Comparison of ENCODE assay signal across 8 cellular contexts in genomic region chr22:30695351-30695762, GRCh38. TPM values are rescaled to one million over a fixed set of nuclear protein-coding genes. Genes with fewer than 3 reads are reported as not detected.
DNase-seq lines count a peak whose midpoint lies in the region; ATAC-seq and TF ChIP-seq lines count a peak whose summit lies in the region.

No MANE protein-coding gene starts in this region.

- CTCF ChIA-PET in activated CD8-positive, alpha-beta T cell treated with anti-CD3 and anti-CD28 coated beads, Interleukin-2, amount 10 ng/mL, durations not matched to agents 7 days and 5 days (lab: Charles Lee), result no interaction called here

- peaks cover 7% of the 10 kb centered on the region for H3K4me1 ChIP-seq in psoas muscle

- H3K27ac ChIP-seq in psoas muscle, result peak overlapping the region; percentile 76

- ATAC-seq in activated CD8-positive, alpha-beta T cell treated with anti-CD3 and anti-CD28 coated beads, Interleukin-2, amount 10 ng/mL, durations not matched to agents 7 days and 5 days, result no peak
- ATAC-seq in left ventricle myocardium superior (no peak), psoas muscle (peak in 2 of 4 donors; percentile 24 to 29), HG02870 (IDR thresholded peaks at IDR 0.05; ENCODE audit: unreplicated experiment) (no peak), GM18873 (IDR thresholded peaks at IDR 0.05; ENCODE audit: low FRiP score, unreplicated experiment) (no peak), HG02973 (IDR thresholded peaks at IDR 0.05; ENCODE audit: unreplicated experiment) (no peak)

- H3K9me3 ChIP-seq in psoas muscle, result no peaks in the 10 kb centered on the region

- no peak overlapping the region for H3K27ac Mint-ChIP-seq in activated CD8-positive, alpha-beta T cell treated with anti-CD3 and anti-CD28 coated beads, Interleukin-2, amount 10 ng/mL, durations not matched to agents 7 days and 5 days

- H3K36me3 ChIP-seq in psoas muscle (ENCODE audit: insufficient read depth in 1 of 2, low read depth in 1 of 2), result no peaks in the 10 kb centered on the region

- no peak for TF ChIP-seq CTCF in psoas muscle (IDR thresholded peaks at IDR 0.05)

- intact Hi-C loops in left ventricle myocardium superior (cut with micrococcal nuclease), result no loop called here
- intact Hi-C loops in psoas muscle (cut with DNase I), result loop anchor here (5.0 kb wide), 1 partner anchor 58 kb away; the partner anchor contains the start of gene SLC35E4 (in 2 of the 2)

- DNase-seq in G401 (ENCODE audit: low spot score) (peak; percentile 37), left ventricle myocardium superior (peak; percentile 30), psoas muscle (peak in 1 of 2 donors; percentile 16)
- no peak for DNase-seq in activated CD8-positive, alpha-beta T cell treated with anti-CD3 and anti-CD28 coated beads, Interleukin-2, amount 10 ng/mL, durations not matched to agents 7 days and 5 days
- no peak for DNase-seq in stimulated activated CD4-positive, alpha-beta T cell treated with anti-CD3 and anti-CD28 coated beads, Interleukin-1b, Interleukin-23, amount 100 ng/mL, for 48 hours

- WGBS in psoas muscle, 3 donors, result 62 to 69% (median 62%) methylated on average over 15 of the region's 15 CpGs

- POLR2A ChIA-PET in activated CD8-positive, alpha-beta T cell treated with anti-CD3 and anti-CD28 coated beads, Interleukin-2, amount 10 ng/mL, durations not matched to agents 7 days and 5 days (lab: Charles Lee), result no interaction called here

- peaks cover 0 to 7% (median 0%) of the 10 kb centered on the region in 3 donors for H3K27me3 ChIP-seq in psoas muscle (ENCODE audit: insufficient read depth in 3 of 3, low read length in 2 of 3)

- in situ Hi-C loops in G401 (cut with HindIII; ENCODE audit: low sequenced_read_pairs), result no loop called here

- peak overlapping the region; percentile 50 for H3K4me3 Mint-ChIP-seq in activated CD8-positive, alpha-beta T cell treated with anti-CD3 and anti-CD28 coated beads, Interleukin-2, amount 10 ng/mL, durations not matched to agents 7 days and 5 days

- no peaks in the 10 kb centered on the region for H3K9me3 Mint-ChIP-seq in activated CD8-positive, alpha-beta T cell treated with anti-CD3 and anti-CD28 coated beads, Interleukin-2, amount 10 ng/mL, durations not matched to agents 7 days and 5 days (ENCODE audit: insufficient read depth)

- peaks cover 34% of the 10 kb centered on the region for H3K27me3 Mint-ChIP-seq in activated CD8-positive, alpha-beta T cell treated with anti-CD3 and anti-CD28 coated beads, Interleukin-2, amount 10 ng/mL, durations not matched to agents 7 days and 5 days (ENCODE audit: low read depth)

- H3K4me1 Mint-ChIP-seq in activated CD8-positive, alpha-beta T cell treated with anti-CD3 and anti-CD28 coated beads, Interleukin-2, amount 10 ng/mL, durations not matched to agents 7 days and 5 days (ENCODE audit: low read depth), result peaks cover 3% of the 10 kb centered on the region

- no peaks in the 10 kb centered on the region for H3K36me3 Mint-ChIP-seq in activated CD8-positive, alpha-beta T cell treated with anti-CD3 and anti-CD28 coated beads, Interleukin-2, amount 10 ng/mL, durations not matched to agents 7 days and 5 days (ENCODE audit: low read depth)

- peak overlapping the region; percentile 74 for H3K4me3 ChIP-seq in psoas muscle

RNA-seq across cellular contexts. Expression of gene OSBP2, which starts 0.7 kb away (rescaled TPM):
- 3.0 and 4.4 TPM in 2 replicates for total RNA-seq in G401 (2014; rRNA removed; shearing (Covaris generic))
- under 1 TPM; 0.42 to 0.55 TPM for total RNA-seq in activated CD8-positive, alpha-beta T cell treated with anti-CD3 and anti-CD28 coated beads, Interleukin-2, amount 10 ng/mL, durations not matched to agents 7 days and 5 days
- total RNA-seq in left ventricle myocardium superior (16.0 TPM), psoas muscle (1 to 10 TPM; 2.5 to 8.2 (median 3.3) TPM)
- polyA plus RNA-seq in psoas muscle, result 1 to 10 TPM in 2 of 3 donors, under 1 TPM in 1; 0.27 to 1.7 (median 1.4) TPM

RNA-seq across cellular contexts. Expression of gene DUSP18, which starts 27.7 kb away (rescaled TPM):
- total RNA-seq in G401 (2014; rRNA removed; shearing (Covaris generic)), result 4.5 and 5.1 TPM in 2 replicates
- total RNA-seq in activated CD8-positive, alpha-beta T cell treated with anti-CD3 and anti-CD28 coated beads, Interleukin-2, amount 10 ng/mL, durations not matched to agents 7 days and 5 days, result 1 to 10 TPM; 7.0 to 7.6 TPM
- total RNA-seq in left ventricle myocardium superior (2.5 TPM), psoas muscle (1 to 10 TPM in 3 of 4 donors, under 1 TPM in 1; 0.69 to 1.6 (median 1.3) TPM)
- polyA plus RNA-seq in psoas muscle, result 1 to 10 TPM in 2 of 3 donors, under 1 TPM in 1; 0.65 to 3.8 (median 1.5) TPM

RNA-seq across cellular contexts. Expression of gene SLC35E4, which starts 59.8 kb away (rescaled TPM):
- total RNA-seq in G401 (2014; rRNA removed; shearing (Covaris generic)), result 6.3 and 15.5 TPM in 2 replicates
- total RNA-seq in activated CD8-positive, alpha-beta T cell treated with anti-CD3 and anti-CD28 coated beads, Interleukin-2, amount 10 ng/mL, durations not matched to agents 7 days and 5 days, result 1 to 10 TPM; 1.8 to 1.9 TPM
- total RNA-seq in left ventricle myocardium superior (3.1 TPM), psoas muscle (10 to 100 TPM in 1 of 4 donors, 1 to 10 TPM in 3; 5.8 to 11.5 (median 7.2) TPM)
- 10 to 100 TPM in 1 of 3 donors, 1 to 10 TPM in 2; 2.6 to 11.0 (median 6.8) TPM for polyA plus RNA-seq in psoas muscle

Comparison
In these comparisons a context has a peak if more than half of its experiments do, and no peak if none do; other contexts are left out.
1. DNase-seq: peak in G401 (single experiment) and left ventricle myocardium superior (single experiment); none in activated CD8-positive, alpha-beta T cell treated with anti-CD3 and anti-CD28 coated beads, Interleukin-2, amount 10 ng/mL, durations not matched to agents 7 days and 5 days (single experiment) and stimulated activated CD4-positive, alpha-beta T cell treated with anti-CD3 and anti-CD28 coated beads, Interleukin-1b, Interleukin-23, amount 100 ng/mL, for 48 hours (single experiment).